ENCODE assay signal across 8 cellular contexts in the genomic region with DNA sequence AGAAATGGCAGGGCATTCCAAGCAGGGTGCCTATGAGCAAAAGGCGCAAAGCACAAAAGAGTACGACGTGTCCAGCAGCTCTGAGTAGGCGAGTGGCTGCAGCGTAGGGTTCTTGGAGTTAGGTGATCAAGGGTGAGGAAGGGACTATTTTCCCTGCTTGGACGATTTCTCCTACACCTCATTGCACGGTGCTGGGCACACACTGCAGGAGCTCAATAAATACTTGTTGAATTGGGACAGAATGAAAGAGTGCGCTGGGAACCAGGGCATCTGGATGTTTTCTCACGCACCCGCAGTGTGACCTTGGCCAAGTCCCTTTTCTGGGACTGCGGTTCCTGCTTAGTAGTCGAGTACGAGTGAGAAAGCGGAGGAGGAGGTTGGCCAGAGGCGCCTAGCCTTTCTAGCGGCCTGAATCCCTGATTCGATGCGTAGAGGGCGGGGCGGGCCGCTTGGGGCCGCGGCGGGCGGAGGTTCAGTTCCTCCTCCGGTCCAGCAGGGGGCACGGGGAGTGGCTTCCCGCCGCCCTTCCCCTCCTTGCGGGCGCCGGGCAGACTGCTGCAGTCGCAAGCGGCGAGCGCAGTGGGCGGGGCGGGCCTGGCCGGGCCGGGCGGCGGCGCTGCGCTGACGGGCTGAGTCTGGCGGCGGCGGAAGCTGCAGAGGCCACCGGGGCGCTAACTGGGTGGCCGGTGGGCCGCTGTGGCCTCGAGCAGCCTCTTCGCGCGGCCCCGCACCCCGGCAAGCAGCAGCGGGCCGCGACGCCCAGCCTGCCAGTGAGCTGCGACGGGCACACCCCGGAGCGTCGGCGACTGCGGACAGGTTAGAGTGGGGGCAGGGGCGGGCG. TPM values are rescaled to one million over a fixed set of nuclear protein-coding genes. Genes with fewer than 3 reads are reported as not detected.
A peak's percentile ranks its signal among the peaks of the same experiment; 100 is the strongest.
DNase-seq lines count a peak whose midpoint lies in the region; ATAC-seq and FAIRE-seq lines count a peak whose summit lies in the region.

A gene (plus strand): TSS at position 560 of the 841 bp plus-strand sequence. CDS start 333 bp downstream, outside the sequence.

- peaks cover 7% of the 10 kb centered on the region for H3K36me3 Mint-ChIP-seq in T-helper 1 cell treated with Interleukin-12 subunit alpha and Interleukin-12 subunit beta and Interleukin-4 antibody, amounts not matched to agents 30 μg/mL and 1 μg/mL, for 36 hours (ENCODE audit: low read depth)

- FAIRE-seq in urothelium cell line (lab: Jason Lieb, UNC) = no peak

- peak within 1 kb of the TSS; percentile 82 for H3K4me3 Mint-ChIP-seq in T-helper 1 cell treated with Interleukin-12 subunit alpha and Interleukin-12 subunit beta and Interleukin-4 antibody, amounts not matched to agents 30 μg/mL and 1 μg/mL, for 36 hours

- ATAC-seq in GM18498 (IDR thresholded peaks at IDR 0.05; ENCODE audit: unreplicated experiment) (peak; percentile 97), HG02885 (IDR thresholded peaks at IDR 0.05; ENCODE audit: poor library complexity, unreplicated experiment) (peak; percentile 96), left ventricle myocardium superior (peak; percentile 99)

- DNase-seq in NCI-H1694 (lab: John Stamatoyannopoulos, UW) (peak; percentile 46), left ventricle myocardium superior (peak; percentile 93), pulmonary artery endothelial cell (ENCODE audit: low read depth, low spot score) (peak; percentile 48), urothelium cell line (ENCODE audit: low spot score) (peak; percentile 82)

- H3K9me3 Mint-ChIP-seq in T-helper 1 cell treated with Interleukin-12 subunit alpha and Interleukin-12 subunit beta and Interleukin-4 antibody, amounts not matched to agents 30 μg/mL and 1 μg/mL, for 36 hours = no peaks in the 10 kb centered on the region

- intact Hi-C loops in left ventricle myocardium superior (cut with micrococcal nuclease) = no loop called here

- H3K27ac ChIP-seq in angular gyrus (ENCODE audit: low read depth, low read length) = peak within 1 kb of the TSS; percentile 80

- H3K27ac Mint-ChIP-seq in T-helper 1 cell treated with Interleukin-12 subunit alpha and Interleukin-12 subunit beta and Interleukin-4 antibody, amounts not matched to agents 30 μg/mL and 1 μg/mL, for 36 hours = peak within 1 kb of the TSS; percentile 88

- H3K4me1 Mint-ChIP-seq in T-helper 1 cell treated with Interleukin-12 subunit alpha and Interleukin-12 subunit beta and Interleukin-4 antibody, amounts not matched to agents 30 μg/mL and 1 μg/mL, for 36 hours (ENCODE audit: low read depth) = peaks cover 27% of the 10 kb centered on the region

- H3K27me3 Mint-ChIP-seq in T-helper 1 cell treated with Interleukin-12 subunit alpha and Interleukin-12 subunit beta and Interleukin-4 antibody, amounts not matched to agents 30 μg/mL and 1 μg/mL, for 36 hours (ENCODE audit: low read depth) = no peaks in the 10 kb centered on the region

RNA-seq across cellular contexts. Expression of the gene that starts here (rescaled TPM):
- total RNA-seq in left ventricle myocardium superior (12.5 TPM), pulmonary artery endothelial cell (28.6 and 37.0 TPM in 2 replicates)

Comparison
In these comparisons a context has a peak if more than half of its experiments do, and no peak if none do; other contexts are left out.
1. Peak in every context shown above with its lines: DNase-seq, ATAC-seq and H3K27ac ChIP-seq.